Comparison of ENCODE assay signal across 1 cellular context in the genomic region with DNA sequence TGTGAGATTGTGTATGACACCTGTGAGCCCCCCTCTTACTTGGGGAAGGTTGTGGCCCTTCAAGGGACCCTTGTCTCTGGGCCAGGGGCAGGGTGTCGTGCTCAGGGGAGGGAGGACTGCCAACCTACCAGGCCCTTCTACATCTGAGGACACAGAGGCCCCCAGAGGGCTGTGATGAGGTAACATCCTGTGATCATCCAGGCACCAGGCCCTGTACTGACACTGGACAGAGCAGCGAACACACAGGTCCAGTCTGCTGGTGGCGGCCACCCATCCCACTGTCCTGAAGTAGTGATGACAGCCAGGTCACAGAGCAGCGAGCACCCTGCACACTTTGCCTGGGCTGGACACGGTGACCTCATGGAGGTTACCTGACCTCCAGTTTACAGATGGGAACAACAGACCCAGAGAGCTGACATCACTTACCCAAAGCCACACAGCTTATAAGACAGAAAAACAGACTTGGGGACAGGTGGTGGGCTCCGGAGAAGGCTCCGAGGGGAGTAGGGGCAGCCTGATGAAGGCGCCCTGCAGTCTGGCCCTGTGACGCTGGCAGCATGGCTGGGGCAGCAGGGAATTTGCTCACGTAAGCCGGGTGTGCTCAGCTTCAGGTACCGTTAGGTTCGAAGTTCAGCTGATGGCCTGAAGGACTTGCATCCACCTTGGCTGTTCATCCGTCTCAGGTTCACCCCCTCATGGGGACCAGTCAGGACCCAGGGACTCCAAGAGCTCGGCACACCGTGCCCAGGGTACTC.
TF ChIP-seq lines count a peak whose summit lies in the region.
"Not testable (repeated sequence)": the region's sequence is repeated elsewhere in the genome, so short reads cannot be mapped to it uniquely, and the experiment has no call there.

No MANE protein-coding gene starts in this region.

TF ChIP-seq in HepG2, 621 proteins besides CTCF, POLR2A, EP300 and RAD21:
- TF ChIP-seq SAP130 (CRISPR knock-in tag; IDR thresholded peaks at IDR 0.05; ENCODE audit: low read depth) (peak; percentile 28; the same call in 1 of the 2 replicates), CREB1 (IDR thresholded peaks at IDR 0.05) (0 out of 2 replicates have a peak, but pooled peaks have one; percentile 18), ZBTB38 (CRISPR knock-in tag; IDR thresholded peaks at IDR 0.05) (peak; percentile 49; the same call in 1 of the 2 replicates), RBM22 (optimal IDR thresholded peaks at IDR 0.05; ENCODE audit: low read length) (peak; percentile 13), ZNF768 (CRISPR knock-in tag; IDR thresholded peaks at IDR 0.05) (peak; percentile 20; the same call in 1 of the 2 replicates), KDM2A (CRISPR knock-in tag; IDR thresholded peaks at IDR 0.05; ENCODE audit: borderline replicate concordance, low read depth) (peak; percentile 20; the same call in 1 of the 2 replicates), AGO2 (optimal IDR thresholded peaks at IDR 0.05; ENCODE audit: low read depth, low read length) (peak; percentile 43)
- not testable (repeated sequence) for TF ChIP-seq CREB1 (CRISPR knock-in tag; IDR thresholded peaks at IDR 0.05)
- TF ChIP-seq, protein P1, sequence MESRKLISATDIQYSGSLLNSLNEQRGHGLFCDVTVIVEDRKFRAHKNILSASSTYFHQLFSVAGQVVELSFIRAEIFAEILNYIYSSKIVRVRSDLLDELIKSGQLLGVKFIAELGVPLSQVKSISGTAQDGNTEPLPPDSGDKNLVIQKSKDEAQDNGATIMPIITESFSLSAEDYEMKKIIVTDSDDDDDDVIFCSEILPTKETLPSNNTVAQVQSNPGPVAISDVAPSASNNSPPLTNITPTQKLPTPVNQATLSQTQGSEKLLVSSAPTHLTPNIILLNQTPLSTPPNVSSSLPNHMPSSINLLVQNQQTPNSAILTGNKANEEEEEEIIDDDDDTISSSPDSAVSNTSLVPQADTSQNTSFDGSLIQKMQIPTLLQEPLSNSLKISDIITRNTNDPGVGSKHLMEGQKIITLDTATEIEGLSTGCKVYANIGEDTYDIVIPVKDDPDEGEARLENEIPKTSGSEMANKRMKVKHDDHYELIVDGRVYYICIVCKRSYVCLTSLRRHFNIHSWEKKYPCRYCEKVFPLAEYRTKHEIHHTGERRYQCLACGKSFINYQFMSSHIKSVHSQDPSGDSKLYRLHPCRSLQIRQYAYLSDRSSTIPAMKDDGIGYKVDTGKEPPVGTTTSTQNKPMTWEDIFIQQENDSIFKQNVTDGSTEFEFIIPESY (CRISPR knock-in tag; IDR thresholded peaks at IDR 0.05) = peak; percentile 87
